In the genomic region with DNA sequence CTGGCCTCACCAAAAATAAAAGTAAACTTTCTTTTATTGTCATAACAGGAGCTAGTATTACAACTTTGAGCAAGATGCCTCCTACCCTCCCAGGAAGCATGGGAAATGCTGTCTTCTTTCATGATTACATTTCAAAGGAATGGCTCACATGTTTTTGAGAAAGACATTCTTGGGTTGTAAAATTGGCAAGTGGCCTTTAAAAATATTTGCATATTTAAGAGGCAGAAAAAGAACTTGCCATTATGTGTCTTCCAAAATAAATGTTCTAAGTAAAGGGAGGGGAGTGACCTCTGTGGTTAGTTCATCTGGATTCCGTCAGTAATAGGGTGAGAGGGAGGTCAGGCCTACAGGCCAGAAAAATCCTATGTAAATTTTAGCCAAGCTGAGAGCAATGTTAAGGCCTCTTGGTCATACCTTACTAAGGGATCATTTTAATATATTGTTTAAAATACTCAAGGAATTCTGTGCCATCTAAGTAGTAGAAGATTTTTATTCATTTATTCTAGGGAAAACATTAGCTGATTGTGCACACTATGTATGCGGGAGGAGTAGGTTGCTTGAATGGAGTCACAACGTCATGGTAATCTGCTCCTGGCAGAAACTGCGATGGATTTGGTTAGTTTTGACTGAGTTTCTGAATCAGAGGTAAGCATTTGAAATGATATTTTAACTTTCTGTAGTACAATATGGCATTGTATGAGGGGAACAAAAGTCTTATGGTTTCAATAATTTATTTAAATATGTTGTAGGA, we compare ENCODE assay signal across 1 cellular context.
TF ChIP-seq lines count a peak whose summit lies in the region.

No MANE protein-coding gene starts in this region.

TF ChIP-seq in GM12878, 131 proteins besides CTCF, POLR2A, EP300 and RAD21 (continued from another document):
- TF ChIP-seq CHD1 (IDR thresholded peaks at IDR 0.05; ENCODE audit: low read depth, low read length) = no peak
- TF ChIP-seq JUNB (IDR thresholded peaks at IDR 0.05) = no peak
- no peak for TF ChIP-seq SRF (IDR thresholded peaks at IDR 0.05; ENCODE audit: low read depth in 2 of 2, low read length in 2 of 2)
- no peak for TF ChIP-seq NR2C2 (IDR thresholded peaks at IDR 0.05; ENCODE audit: borderline replicate concordance, control insufficient read depth, insufficient read length, low read depth)
- TF ChIP-seq CREM (IDR thresholded peaks at IDR 0.05; ENCODE audit: low read depth) = no peak
- no peak for TF ChIP-seq RELA (IDR thresholded peaks at IDR 0.05; ENCODE audit: borderline replicate concordance, partially characterized antibody)
- no peak for TF ChIP-seq YY1 (IDR thresholded peaks at IDR 0.05; ENCODE audit: low read depth, low read length)
- TF ChIP-seq FOS (IDR thresholded peaks at IDR 0.05; ENCODE audit: borderline replicate concordance, extremely low read depth, insufficient read length) = no peak
